In genomic region chr10:100825946-100826660, GRCh38 we compare ENCODE assay signal across 14 cellular contexts.
DNase-seq lines count a peak whose midpoint lies in the region; ATAC-seq and TF ChIP-seq lines count a peak whose summit lies in the region.
"Had no signal": no experiment of that assay in that cellular context is flagged by ENCODE, and none has a peak within 500 bp of the region (broad histone marks: within the 10 kb centered on the region; RNA-seq: fewer than 3 reads in every experiment).

No MANE protein-coding gene starts in this region.

- no peak overlapping the region for H3K9ac ChIP-seq in OCI-LY3 (ENCODE audit: low read length)
- H3K9ac ChIP-seq: GM23248 had no signal

- DNase-seq in left ventricle myocardium inferior (no peak), left ventricle myocardium superior (no peak), right lobe of liver (peak in 1 of 3 donors; percentile 24), DMS114 treated with DMSO at 0.1 percent for 48 hours (lab: John Stamatoyannopoulos, UW; ENCODE audit: unreplicated experiment) (no peak), chondrocyte (ENCODE audit: low spot score) (no peak)
- DNase-seq in activated T-cell treated with anti-CD3 and anti-CD28 coated beads, Interleukin-2, amount 50 U/mL, for 4 hours = no peak
- DNase-seq: amygdala, erythroblast, NCI-H1436 treated with DMSO at 0.1 percent for 48 hours had no signal

- H3K27ac ChIP-seq in left ventricle myocardium inferior (replicated peaks) (no peak overlapping the region), OCI-LY3 (ENCODE audit: low read length) (no peak overlapping the region), right lobe of liver (no peak overlapping the region)
- H3K27ac ChIP-seq: GM23248 had no signal

- H3K36me3 Mint-ChIP-seq in activated T-cell treated with anti-CD3 and anti-CD28 coated beads, Interleukin-2, amount 50 U/mL, for 4 hours (ENCODE audit: insufficient read depth) = no peaks in the 10 kb centered on the region
- no peaks in the 10 kb centered on the region for H3K36me3 Mint-ChIP-seq in chondrocyte (ENCODE audit: low read depth)
- H3K36me3 Mint-ChIP-seq: CD8-positive, alpha-beta memory T cell had no signal

- H3K79me2 ChIP-seq in OCI-LY3 (ENCODE audit: low read length) = no peaks in the 10 kb centered on the region

- H3K9me3 ChIP-seq in left ventricle myocardium inferior (replicated peaks) (no peaks in the 10 kb centered on the region), OCI-LY3 (ENCODE audit: insufficient read depth, low read length) (no peaks in the 10 kb centered on the region), right lobe of liver (no peaks in the 10 kb centered on the region)

- H3K27me3 ChIP-seq in left ventricle myocardium inferior (ENCODE audit: low read depth) = peaks cover 98% of the 10 kb centered on the region
- H3K27me3 ChIP-seq in OCI-LY3 (ENCODE audit: low read depth, low read length) = peaks cover 14% of the 10 kb centered on the region
- H3K27me3 ChIP-seq in right lobe of liver = peaks cover 18 to 37% of the 10 kb centered on the region in 2 donors

- H3K4me1 ChIP-seq in left ventricle myocardium inferior = peaks cover 45% of the 10 kb centered on the region
- H3K4me1 ChIP-seq in OCI-LY3 (ENCODE audit: low read length) = peaks cover 11% of the 10 kb centered on the region
- peaks cover 0 to 31% (median 9%) of the 10 kb centered on the region in 4 donors for H3K4me1 ChIP-seq in right lobe of liver

- no peaks in the 10 kb centered on the region for H3K36me3 ChIP-seq in left ventricle myocardium inferior
- no peaks in the 10 kb centered on the region for H3K36me3 ChIP-seq in OCI-LY3 (replicated peaks; ENCODE audit: low read depth, low read length)
- no peaks in the 10 kb centered on the region for H3K36me3 ChIP-seq in right lobe of liver

- no peaks in the 10 kb centered on the region for H4K20me1 ChIP-seq in OCI-LY3 (ENCODE audit: insufficient read depth, low read length)

- H3K27ac Mint-ChIP-seq in chondrocyte (ENCODE audit: unreplicated experiment) = no peak overlapping the region
- H3K27ac Mint-ChIP-seq: activated CD8-positive, alpha-beta T cell treated with anti-CD3 and anti-CD28 coated beads for 36 hours had no signal

- no peaks in the 10 kb centered on the region for H3K9me3 Mint-ChIP-seq in activated T-cell treated with anti-CD3 and anti-CD28 coated beads, Interleukin-2, amount 50 U/mL, for 4 hours
- no peaks in the 10 kb centered on the region for H3K9me3 Mint-ChIP-seq in chondrocyte (ENCODE audit: low read depth)
- H3K9me3 Mint-ChIP-seq: activated CD8-positive, alpha-beta T cell treated with anti-CD3 and anti-CD28 coated beads for 36 hours had no signal

- no peak overlapping the region for H2AFZ ChIP-seq in OCI-LY3 (ENCODE audit: low read depth, low read length)
- H2AFZ ChIP-seq: GM23248 had no signal

- TF ChIP-seq POLR2A in right lobe of liver (IDR thresholded peaks at IDR 0.05) = no peak

- TF ChIP-seq CTCF in left ventricle myocardium inferior (IDR thresholded peaks at IDR 0.05; ENCODE audit: borderline replicate concordance) (no peak), OCI-LY3 (IDR thresholded peaks at IDR 0.05; ENCODE audit: low read depth, low read length) (no peak), right lobe of liver (IDR thresholded peaks at IDR 0.05) (no peak), chondrocyte (IDR thresholded peaks at IDR 0.05) (no peak)

- H3K4me1 Mint-ChIP-seq in activated T-cell treated with anti-CD3 and anti-CD28 coated beads, Interleukin-2, amount 50 U/mL, for 4 hours (ENCODE audit: low read depth) = peaks cover 25% of the 10 kb centered on the region
- peaks cover 22% of the 10 kb centered on the region for H3K4me1 Mint-ChIP-seq in chondrocyte (ENCODE audit: low read depth)

- intact Hi-C loops in left ventricle myocardium inferior (cut with micrococcal nuclease) (no loop called here), left ventricle myocardium superior (cut with micrococcal nuclease) (no loop called here), right lobe of liver (cut with DNase I) (no loop called here)

- H3K4me3 ChIP-seq in left ventricle myocardium inferior (peak overlapping the region; percentile 58), OCI-LY3 (ENCODE audit: low read length) (no peak overlapping the region), right lobe of liver (peak overlapping the region in 2 of 3 donors; percentile 23 to 35)
- H3K4me3 ChIP-seq: GM23248 had no signal

- no peak overlapping the region for H3K4me3 Mint-ChIP-seq in activated T-cell treated with anti-CD3 and anti-CD28 coated beads, Interleukin-2, amount 50 U/mL, for 4 hours
- no peak overlapping the region for H3K4me3 Mint-ChIP-seq in chondrocyte (ENCODE audit: unreplicated experiment)

- WGBS in right lobe of liver (ENCODE audit: insufficient coverage, low coverage, low lambda C conversion rate, missing lambda C conversion rate) = 10% methylated on average over 16 of the region's 30 CpGs

- ATAC-seq in left ventricle myocardium superior (no peak), right lobe of liver (no peak), GM21723 (IDR thresholded peaks at IDR 0.05; ENCODE audit: unreplicated experiment) (no peak)
- no peak for ATAC-seq in activated T-cell treated with anti-CD3 and anti-CD28 coated beads, Interleukin-2, amount 50 U/mL, for 4 hours

- peaks cover 71% of the 10 kb centered on the region for H3K27me3 Mint-ChIP-seq in activated T-cell treated with anti-CD3 and anti-CD28 coated beads, Interleukin-2, amount 50 U/mL, for 4 hours (ENCODE audit: low read depth)
- H3K27me3 Mint-ChIP-seq in chondrocyte (ENCODE audit: low read depth) = peaks cover 74% of the 10 kb centered on the region

- H3K4me2 ChIP-seq in OCI-LY3 (ENCODE audit: low read length) = peak overlapping the region; percentile 53
